Comparison of ENCODE assay signal across 8 cellular contexts in the genomic region with DNA sequence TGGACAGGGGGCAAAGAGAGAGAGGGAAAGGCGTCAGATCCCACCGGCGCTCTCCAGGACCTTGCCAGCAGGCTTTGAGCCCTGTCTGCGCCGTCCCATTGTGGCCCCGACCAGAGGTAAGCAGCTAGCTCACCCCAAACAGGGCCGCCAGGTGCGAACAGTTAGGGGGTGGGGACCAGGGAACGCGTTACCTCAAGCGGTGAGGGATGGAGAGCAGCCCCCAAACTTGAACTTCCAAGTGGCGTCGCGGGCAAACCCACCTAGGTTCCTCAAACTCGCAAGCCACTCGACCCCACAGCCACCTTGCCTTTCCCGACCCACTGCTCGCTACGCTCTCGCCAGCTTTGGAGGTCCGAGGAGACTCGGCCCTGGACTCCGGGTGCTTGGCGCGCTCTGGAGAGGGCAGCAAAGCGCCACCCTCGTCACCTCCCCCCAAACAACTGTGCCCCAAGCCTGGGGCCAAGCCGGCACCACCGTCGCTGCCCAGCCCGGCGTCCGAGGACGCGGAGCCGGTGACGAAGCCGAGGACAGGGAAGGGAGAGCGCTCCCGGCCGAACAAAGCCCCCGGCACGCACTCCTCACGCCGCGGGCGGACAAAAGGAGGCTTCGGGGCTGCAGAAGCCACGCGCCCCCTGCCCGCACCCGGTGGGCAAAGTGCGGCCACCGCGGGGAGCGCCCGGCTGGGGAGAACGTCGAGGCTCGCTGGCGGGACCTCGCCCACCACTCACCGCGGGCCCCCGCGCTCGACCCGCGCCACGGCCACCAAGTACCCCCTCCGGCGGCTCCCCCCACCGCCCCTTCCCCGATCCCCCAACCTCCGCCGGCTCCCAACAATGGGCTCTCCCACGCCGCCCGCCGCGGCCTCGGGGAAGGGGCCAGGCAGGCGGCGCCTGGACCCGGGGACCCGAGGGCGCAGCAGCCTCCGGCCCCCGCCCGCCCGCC. TPM values are rescaled to one million over a fixed set of nuclear protein-coding genes. Genes with fewer than 3 reads are reported as not detected.
A peak's percentile ranks its signal among the peaks of the same experiment; 100 is the strongest.
DNase-seq lines count a peak whose midpoint lies in the region; ATAC-seq and TF ChIP-seq lines count a peak whose summit lies in the region.

No MANE protein-coding gene starts in this region.

- H3K27me3 ChIP-seq in DOHH2 (ENCODE audit: control insufficient read depth, low read length) (no peaks in the 10 kb centered on the region), right cardiac atrium (ENCODE audit: control insufficient read depth, insufficient read depth) (no peaks in the 10 kb centered on the region), gastrocnemius medialis (no peaks in the 10 kb centered on the region)

- DNase-seq in HuH-7 (ENCODE audit: low spot score) = peak; percentile 33
- peak; percentile 28 for DNase-seq in activated naive CD4-positive, alpha-beta T cell treated with anti-CD3 and anti-CD28 coated beads, Interleukin-2, amount 50 U/mL, for 16 hours
- DNase-seq in right cardiac atrium = peak; percentile 33 to 78 (median 74)
- no peak for DNase-seq in gastrocnemius medialis
- no peak for DNase-seq in central memory CD4-positive, alpha-beta T cell
- DNase-seq in GDM1 (lab: John Stamatoyannopoulos, UW) = no peak
- no peak for DNase-seq in NOMO-1 (lab: John Stamatoyannopoulos, UW; ENCODE audit: unreplicated experiment in 2 of 2)

- H3F3A ChIP-seq in DOHH2 (ENCODE audit: control insufficient read depth, insufficient read depth) = peaks cover 7% of the 10 kb centered on the region; the same call in 1 of the 2 replicates

- no peaks in the 10 kb centered on the region for H3K9me2 ChIP-seq in DOHH2 (replicated peaks; ENCODE audit: control insufficient read depth, low read length)

- TF ChIP-seq CTCF in DOHH2 (IDR thresholded peaks at IDR 0.05; ENCODE audit: low read depth, low read length, poor library complexity, severe bottlenecking) = no peak
- peak in 2 of 5 experiments; percentile 10 for TF ChIP-seq CTCF in gastrocnemius medialis (IDR thresholded peaks at IDR 0.05 in 4 of 5, conservative IDR thresholded peaks at IDR 0.05 in 1 of 5)

- intact Hi-C loops in right cardiac atrium (cut with DNase I) (loop anchor here (5.0 to 10.0 kb wide), 8 partner anchors 70 to 283 kb away; a partner anchor contains a TSS), gastrocnemius medialis (cut with DNase I; ENCODE audit: low total_unique reads) (loop anchor here (5.0 kb wide), 4 partner anchors 142 to 353 kb away; a partner anchor contains a TSS)

- peak in 1 of 2 donors; percentile 34 for TF ChIP-seq POLR2A in gastrocnemius medialis (IDR thresholded peaks at IDR 0.05)

- 4% methylated on average over 91 of the region's 91 CpGs for WGBS in right cardiac atrium

- peaks cover 3% of the 10 kb centered on the region; the same call in 1 of the 2 replicates for H3K79me2 ChIP-seq in DOHH2 (ENCODE audit: control insufficient read depth, low read length)

- H3K4me2 ChIP-seq in DOHH2 (ENCODE audit: low read length) = peak overlapping the region; percentile 88

- no peaks in the 10 kb centered on the region; the same call in 1 of the 2 replicates for H4K20me1 ChIP-seq in DOHH2 (ENCODE audit: control insufficient read depth, insufficient read depth, low read depth, low read length)

- ATAC-seq in right cardiac atrium (peak in 1 of 2 donors; percentile 7), gastrocnemius medialis (no peak)

- H3K4me1 ChIP-seq in DOHH2 (ENCODE audit: control insufficient read depth, low read length) = peaks cover 42% of the 10 kb centered on the region
- peaks cover 11% of the 10 kb centered on the region for H3K4me1 ChIP-seq in right cardiac atrium (ENCODE audit: control insufficient read depth, insufficient read depth, low read length)
- H3K4me1 ChIP-seq in gastrocnemius medialis = peaks cover 63% of the 10 kb centered on the region in 2 donors

- H3K4me3 ChIP-seq in DOHH2 (ENCODE audit: low read length) (peak overlapping the region; percentile 80), right cardiac atrium (ENCODE audit: low read length) (peak overlapping the region; percentile 88), gastrocnemius medialis (peak overlapping the region; percentile 54 to 84 (median 74))

- H3K27ac ChIP-seq in DOHH2 (ENCODE audit: low read depth, low read length) = no peak overlapping the region
- H3K27ac ChIP-seq in right cardiac atrium (ENCODE audit: low read length) = no peak overlapping the region
- H3K27ac ChIP-seq in gastrocnemius medialis = peak overlapping the region; percentile 86 to 98 (median 90)

- peaks cover 18% of the 10 kb centered on the region for H3K36me3 ChIP-seq in DOHH2 (ENCODE audit: control insufficient read depth, low read length)
- H3K36me3 ChIP-seq in gastrocnemius medialis = peaks cover 0 to 2% of the 10 kb centered on the region in 2 donors

- H3K9me3 ChIP-seq in DOHH2 (ENCODE audit: control insufficient read depth, insufficient read depth, low read length) (no peaks in the 10 kb centered on the region), right cardiac atrium (ENCODE audit: control insufficient read depth, low read length) (no peaks in the 10 kb centered on the region), gastrocnemius medialis (no peaks in the 10 kb centered on the region)

- in situ Hi-C loops in gastrocnemius medialis (cut with MboI; ENCODE audit: low sequenced_read_pairs in 4 of 4) = loop anchor here in 2 of 4 donors (5.0 to 10.0 kb wide), 4 partner anchors 82 to 283 kb away; no protein-coding TSS in a partner anchor

RNA-seq across cellular contexts. Expression of a gene that starts 1.0 kb away (rescaled TPM):
- total RNA-seq in right cardiac atrium (10 to 100 TPM; 25.4 to 55.8 (median 35.8) TPM), gastrocnemius medialis (10 to 100 TPM in 3 of 4 donors, 1 to 10 TPM in 1; 3.6 to 21.0 (median 14.9) TPM)
- 32.5 TPM for polyA plus RNA-seq in right cardiac atrium

Comparison
In these comparisons a context has a peak if more than half of its experiments do, and no peak if none do; other contexts are left out.
1. H3K27ac ChIP-seq: peak in gastrocnemius medialis (4 of 4); none in DOHH2 (single experiment) and right cardiac atrium (single experiment).
2. DNase-seq: peak in HuH-7 (single experiment), activated naive CD4-positive, alpha-beta T cell treated with anti-CD3 and anti-CD28 coated beads, Interleukin-2, amount 50 U/mL, for 16 hours (single experiment) and right cardiac atrium (3 of 3); none in gastrocnemius medialis (0 of 2), central memory CD4-positive, alpha-beta T cell (single experiment), GDM1 (single experiment) and NOMO-1 (0 of 2).
3. Peak in every context shown above with its lines, with median percentiles within 50 percentile points of each other: H3K4me3 ChIP-seq.